Comparison of ENCODE assay signal across 8 cellular contexts in genomic region chr11:66326261-66327111, GRCh38. TPM values are rescaled to one million over a fixed set of nuclear protein-coding genes. Genes with fewer than 3 reads are reported as not detected.
A peak's percentile ranks its signal among the peaks of the same experiment; 100 is the strongest.
DNase-seq lines count a peak whose midpoint lies in the region; ATAC-seq, FAIRE-seq and TF ChIP-seq lines count a peak whose summit lies in the region.

No MANE protein-coding gene starts in this region.

- no peak for FAIRE-seq in H54 (lab: Jason Lieb, UNC)

- in situ Hi-C loops in gastrocnemius medialis (cut with MboI; ENCODE audit: low sequenced_read_pairs in 4 of 4), result loop anchor here in 1 of 4 donors (5.0 kb wide), 1 partner anchor 61 kb away; no protein-coding TSS in a partner anchor

- H3K27me3 Mint-ChIP-seq in T-helper 17 cell, result no peaks in the 10 kb centered on the region
- peaks cover 0 to 3% (median 2%) of the 10 kb centered on the region in 3 donors for H3K27me3 Mint-ChIP-seq in CD14-positive monocyte (ENCODE audit: low read depth in 3 of 3)

- peaks cover 12 to 24% of the 10 kb centered on the region in 2 donors for H3K4me1 ChIP-seq in gastrocnemius medialis

- peak overlapping the region; percentile 59 to 68 (median 64) for H3K27ac ChIP-seq in gastrocnemius medialis

- no peaks in the 10 kb centered on the region for H3K27me3 ChIP-seq in gastrocnemius medialis

- H3K4me3 Mint-ChIP-seq in T-helper 17 cell, result peak overlapping the region; percentile 63
- H3K4me3 Mint-ChIP-seq in CD14-positive monocyte, result no peak overlapping the region

- no peaks in the 10 kb centered on the region for H3K36me3 ChIP-seq in gastrocnemius medialis

- H3K36me3 Mint-ChIP-seq in T-helper 17 cell (ENCODE audit: low read depth) (no peaks in the 10 kb centered on the region), CD14-positive monocyte (peaks cover 1 to 2% of the 10 kb centered on the region in 2 donors)

- peaks cover 19% of the 10 kb centered on the region for H3K4me1 Mint-ChIP-seq in T-helper 17 cell
- H3K4me1 Mint-ChIP-seq in CD14-positive monocyte, result peaks cover 18% of the 10 kb centered on the region

- TF ChIP-seq CTCF in fibroblast of the aortic adventitia (IDR thresholded peaks at IDR 0.05; ENCODE audit: insufficient read depth, low read length) (no peak), gastrocnemius medialis (IDR thresholded peaks at IDR 0.05 in 4 of 5, conservative IDR thresholded peaks at IDR 0.05 in 1 of 5) (no peak), CD14-positive monocyte (IDR thresholded peaks at IDR 0.05) (no peak)

- peak overlapping the region; percentile 71 for H3K27ac Mint-ChIP-seq in T-helper 17 cell
- no peak overlapping the region for H3K27ac Mint-ChIP-seq in CD14-positive monocyte

- H3K9me3 Mint-ChIP-seq in CD14-positive monocyte, result peaks cover 0 to 2% (median 0%) of the 10 kb centered on the region in 7 donors

- TF ChIP-seq POLR2A in H54 (IDR thresholded peaks at IDR 0.05; ENCODE audit: low read depth, low read length) (0 out of 2 replicates have a peak, but pooled peaks have one; percentile 18), gastrocnemius medialis (IDR thresholded peaks at IDR 0.05) (no peak)

- H3K9me3 ChIP-seq in T-helper 17 cell (ENCODE audit: control insufficient read depth, low read length, poor library complexity, severe bottlenecking), result no peaks in the 10 kb centered on the region
- H3K9me3 ChIP-seq in gastrocnemius medialis, result no peaks in the 10 kb centered on the region

- H3K4me3 ChIP-seq in fibroblast of the aortic adventitia (ENCODE audit: low read depth, low read length), result no peak overlapping the region
- no peak overlapping the region for H3K4me3 ChIP-seq in gastrocnemius medialis

- intact Hi-C loops in gastrocnemius medialis (cut with DNase I; ENCODE audit: low total_unique reads), result no loop called here
- intact Hi-C loops in CD14-positive monocyte (cut with micrococcal nuclease), result no loop called here

- DNase-seq in H54 (ENCODE audit: insufficient read length, low spot score) (peak; percentile 76), T-helper 17 cell (no peak), fibroblast of the aortic adventitia (ENCODE audit: low read depth) (peak; percentile 61), gastrocnemius medialis (peak in 1 of 2 donors; percentile 53), CD14-positive monocyte (ENCODE audit: low spot score) (no peak), NCI-H2081 (lab: John Stamatoyannopoulos, UW) (no peak)

- ATAC-seq in T-helper 17 cell (no peak), gastrocnemius medialis (peak; percentile 9 to 25), HG02981 (IDR thresholded peaks at IDR 0.05; ENCODE audit: unreplicated experiment) (no peak), HG03469 (IDR thresholded peaks at IDR 0.05; ENCODE audit: unreplicated experiment) (no peak)

RNA-seq across cellular contexts. Expression of gene CD248, which starts 9.6 kb away (rescaled TPM):
- not detected for total RNA-seq in T-helper 17 cell
- total RNA-seq in fibroblast of the aortic adventitia (ENCODE audit: low replicate concordance), result 99.1 and 193 TPM in 2 replicates
- 1 to 10 TPM in 3 of 4 donors, under 1 TPM in 1; 0.46 to 4.6 (median 2.8) TPM for total RNA-seq in gastrocnemius medialis
- under 1 TPM in 1 of 2 donors, not detected in 1; 0.13 TPM for polyA plus RNA-seq in CD14-positive monocyte

RNA-seq across cellular contexts. Expression of gene RIN1, which starts 9.7 kb away (rescaled TPM):
- total RNA-seq in T-helper 17 cell (1 to 10 TPM; 1.9 to 3.4 TPM), fibroblast of the aortic adventitia (ENCODE audit: low replicate concordance) (10.1 and 45.3 TPM in 2 replicates), gastrocnemius medialis (1 to 10 TPM; 1.9 to 9.7 (median 7.0) TPM)
- 1 to 10 TPM; 6.1 to 7.6 TPM for polyA plus RNA-seq in CD14-positive monocyte

RNA-seq across cellular contexts. Expression of gene BRMS1, which starts 18.4 kb away (rescaled TPM):
- 10 to 100 TPM; 44.3 to 53.9 TPM for total RNA-seq in T-helper 17 cell
- total RNA-seq in fibroblast of the aortic adventitia (ENCODE audit: low replicate concordance), result 22.6 and 38.5 TPM in 2 replicates
- 10 to 100 TPM; 40.1 to 73.5 (median 64.8) TPM for total RNA-seq in gastrocnemius medialis
- 10 to 100 TPM; 62.0 to 65.2 TPM for polyA plus RNA-seq in CD14-positive monocyte

RNA-seq across cellular contexts. Expression of gene B4GAT1, which starts 20.9 kb away (rescaled TPM):
- total RNA-seq in T-helper 17 cell, result 1 to 10 TPM; 2.4 to 2.8 TPM
- 21.5 and 36.3 TPM in 2 replicates for total RNA-seq in fibroblast of the aortic adventitia (ENCODE audit: low replicate concordance)
- 10 to 100 TPM; 30.3 to 59.7 (median 40.4) TPM for total RNA-seq in gastrocnemius medialis
- polyA plus RNA-seq in CD14-positive monocyte, result 1 to 10 TPM; 1.7 TPM

RNA-seq across cellular contexts. Expression of gene TMEM151A, which starts 34.8 kb away (rescaled TPM):
- total RNA-seq in T-helper 17 cell (under 1 TPM; 0.16 to 0.32 TPM), fibroblast of the aortic adventitia (ENCODE audit: low replicate concordance) (0.27 and 0.41 TPM in 2 replicates), gastrocnemius medialis (not detected)
- polyA plus RNA-seq in CD14-positive monocyte, result not detected

Comparison
In these comparisons a context has a peak if more than half of its experiments do, and no peak if none do; other contexts are left out.
1. DNase-seq: peak in H54 (single experiment) and fibroblast of the aortic adventitia (single experiment); none in T-helper 17 cell (0 of 3), CD14-positive monocyte (single experiment) and NCI-H2081 (0 of 2).
2. ATAC-seq: peak in gastrocnemius medialis (2 of 2); none in T-helper 17 cell (single experiment), HG02981 (single experiment) and HG03469 (single experiment).
3. RNA of gene CD248, which starts 9.6 kb away (total RNA-seq): 99.1 to 193 TPM in fibroblast of the aortic adventitia; 0.46 to 4.6 TPM in gastrocnemius medialis and not detected in T-helper 17 cell; every median in the first group is over 10 times any median in the second.